Comparison of ENCODE assay signal across 1 cellular context in the genomic region with DNA sequence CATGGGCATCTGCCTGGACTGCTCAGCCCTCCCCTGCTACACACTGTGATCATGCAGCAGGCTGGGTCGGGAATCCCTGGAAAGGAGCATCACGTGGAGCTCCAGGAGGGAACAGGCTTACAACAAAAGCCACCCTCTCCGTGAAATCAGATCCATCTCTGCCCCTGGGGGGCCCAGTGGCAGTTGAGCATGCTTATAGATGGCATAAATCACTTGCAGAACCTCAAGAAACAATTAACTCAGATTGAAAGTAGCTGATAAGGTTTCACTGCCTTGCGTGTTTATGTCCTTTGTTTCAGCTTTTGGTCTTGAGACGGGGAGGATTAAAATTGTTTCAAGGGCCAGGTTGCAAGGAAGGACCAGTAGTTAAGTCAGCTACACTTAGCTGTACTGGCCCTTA.
TF ChIP-seq lines count a peak whose summit lies in the region.

No MANE protein-coding gene starts in this region.

TF ChIP-seq in HEK293, 187 proteins besides CTCF, POLR2A, EP300 and RAD21 (continued from another document and continues in another):
- TF ChIP-seq PRDM6 (tag by site-specific recombination; IDR thresholded peaks at IDR 0.05): peak; percentile 90
- TF ChIP-seq ZNF366 (tag by site-specific recombination; conservative IDR thresholded peaks at IDR 0.05): peak; percentile 90
- peak; percentile 65 for TF ChIP-seq ZNF660 (tag by site-specific recombination; IDR thresholded peaks at IDR 0.05)
- peak; percentile 94 for TF ChIP-seq ZNF600 (tag by site-specific recombination; IDR thresholded peaks at IDR 0.05)
- TF ChIP-seq, protein P1, sequence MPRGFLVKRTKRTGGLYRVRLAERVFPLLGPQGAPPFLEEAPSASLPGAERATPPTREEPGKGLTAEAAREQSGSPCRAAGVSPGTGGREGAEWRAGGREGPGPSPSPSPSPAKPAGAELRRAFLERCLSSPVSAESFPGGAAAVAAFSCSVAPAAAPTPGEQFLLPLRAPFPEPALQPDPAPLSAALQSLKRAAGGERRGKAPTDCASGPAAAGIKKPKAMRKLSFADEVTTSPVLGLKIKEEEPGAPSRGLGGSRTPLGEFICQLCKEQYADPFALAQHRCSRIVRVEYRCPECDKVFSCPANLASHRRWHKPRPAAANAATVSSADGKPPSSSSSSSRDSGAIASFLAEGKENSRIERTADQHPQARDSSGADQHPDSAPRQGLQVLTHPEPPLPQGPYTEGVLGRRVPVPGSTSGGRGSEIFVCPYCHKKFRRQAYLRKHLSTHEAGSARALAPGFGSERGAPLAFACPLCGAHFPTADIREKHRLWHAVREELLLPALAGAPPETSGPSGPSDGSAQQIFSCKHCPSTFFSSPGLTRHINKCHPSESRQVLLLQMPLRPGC (tag by site-specific recombination; IDR thresholded peaks at IDR 0.05): peak; percentile 85
- TF ChIP-seq PRDM4 (tag by site-specific recombination; IDR thresholded peaks at IDR 0.05): peak; percentile 99
- 0 out of 2 replicates have a peak, but pooled peaks have one; percentile 23 for TF ChIP-seq ZNF223 (tag by site-specific recombination; IDR thresholded peaks at IDR 0.05)
- TF ChIP-seq ZNF148 (tag by site-specific recombination; IDR thresholded peaks at IDR 0.05; ENCODE audit: borderline replicate concordance): no peak
- no peak for TF ChIP-seq ZNF704 (tag by site-specific recombination; IDR thresholded peaks at IDR 0.05)
- TF ChIP-seq ZNF658 (tag by site-specific recombination; IDR thresholded peaks at IDR 0.05): no peak
- no peak for TF ChIP-seq PRDM1 (tag by site-specific recombination; IDR thresholded peaks at IDR 0.05)
- 0 out of 2 replicates have a peak, but pooled peaks have one; percentile 38 for TF ChIP-seq ZNF2 (tag by site-specific recombination; IDR thresholded peaks at IDR 0.05)
- peak; percentile 81 for TF ChIP-seq KLF8 (tag by site-specific recombination; IDR thresholded peaks at IDR 0.05)
- TF ChIP-seq KLF17 (tag by site-specific recombination; IDR thresholded peaks at IDR 0.05): peak; percentile 79; the same call in 1 of the 2 replicates
- TF ChIP-seq, protein P2, sequence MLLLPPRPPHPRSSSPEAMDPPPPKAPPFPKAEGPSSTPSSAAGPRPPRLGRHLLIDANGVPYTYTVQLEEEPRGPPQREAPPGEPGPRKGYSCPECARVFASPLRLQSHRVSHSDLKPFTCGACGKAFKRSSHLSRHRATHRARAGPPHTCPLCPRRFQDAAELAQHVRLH (tag by site-specific recombination; IDR thresholded peaks at IDR 0.05): peak; percentile 66; the same call in 1 of the 2 replicates
- TF ChIP-seq ZXDB (tag by site-specific recombination; IDR thresholded peaks at IDR 0.05): peak; percentile 95
- peak; percentile 59; the same call in 1 of the 2 replicates for TF ChIP-seq ZNF610 (tag by site-specific recombination; IDR thresholded peaks at IDR 0.05; ENCODE audit: borderline replicate concordance)
- peak; percentile 52; the same call in 1 of the 2 replicates for TF ChIP-seq BCL11A (tag by site-specific recombination; IDR thresholded peaks at IDR 0.05; ENCODE audit: low read depth)
- no peak for TF ChIP-seq ZNF292 (tag by site-specific recombination; IDR thresholded peaks at IDR 0.05; ENCODE audit: borderline replicate concordance, low read depth)
- no peak for TF ChIP-seq ZNF785 (tag by site-specific recombination; IDR thresholded peaks at IDR 0.05)
- peak; percentile 82 for TF ChIP-seq ZNF629 (tag by site-specific recombination; IDR thresholded peaks at IDR 0.05)
- TF ChIP-seq ZNF266 (tag by site-specific recombination; IDR thresholded peaks at IDR 0.05; ENCODE audit: low read depth): no peak
- no peak for TF ChIP-seq KLF1 (tag by site-specific recombination; IDR thresholded peaks at IDR 0.05)
- TF ChIP-seq SP2 (tag by site-specific recombination; IDR thresholded peaks at IDR 0.05): no peak
- no peak for TF ChIP-seq ZNF26 (tag by site-specific recombination; IDR thresholded peaks at IDR 0.05)
- TF ChIP-seq, protein P3, sequence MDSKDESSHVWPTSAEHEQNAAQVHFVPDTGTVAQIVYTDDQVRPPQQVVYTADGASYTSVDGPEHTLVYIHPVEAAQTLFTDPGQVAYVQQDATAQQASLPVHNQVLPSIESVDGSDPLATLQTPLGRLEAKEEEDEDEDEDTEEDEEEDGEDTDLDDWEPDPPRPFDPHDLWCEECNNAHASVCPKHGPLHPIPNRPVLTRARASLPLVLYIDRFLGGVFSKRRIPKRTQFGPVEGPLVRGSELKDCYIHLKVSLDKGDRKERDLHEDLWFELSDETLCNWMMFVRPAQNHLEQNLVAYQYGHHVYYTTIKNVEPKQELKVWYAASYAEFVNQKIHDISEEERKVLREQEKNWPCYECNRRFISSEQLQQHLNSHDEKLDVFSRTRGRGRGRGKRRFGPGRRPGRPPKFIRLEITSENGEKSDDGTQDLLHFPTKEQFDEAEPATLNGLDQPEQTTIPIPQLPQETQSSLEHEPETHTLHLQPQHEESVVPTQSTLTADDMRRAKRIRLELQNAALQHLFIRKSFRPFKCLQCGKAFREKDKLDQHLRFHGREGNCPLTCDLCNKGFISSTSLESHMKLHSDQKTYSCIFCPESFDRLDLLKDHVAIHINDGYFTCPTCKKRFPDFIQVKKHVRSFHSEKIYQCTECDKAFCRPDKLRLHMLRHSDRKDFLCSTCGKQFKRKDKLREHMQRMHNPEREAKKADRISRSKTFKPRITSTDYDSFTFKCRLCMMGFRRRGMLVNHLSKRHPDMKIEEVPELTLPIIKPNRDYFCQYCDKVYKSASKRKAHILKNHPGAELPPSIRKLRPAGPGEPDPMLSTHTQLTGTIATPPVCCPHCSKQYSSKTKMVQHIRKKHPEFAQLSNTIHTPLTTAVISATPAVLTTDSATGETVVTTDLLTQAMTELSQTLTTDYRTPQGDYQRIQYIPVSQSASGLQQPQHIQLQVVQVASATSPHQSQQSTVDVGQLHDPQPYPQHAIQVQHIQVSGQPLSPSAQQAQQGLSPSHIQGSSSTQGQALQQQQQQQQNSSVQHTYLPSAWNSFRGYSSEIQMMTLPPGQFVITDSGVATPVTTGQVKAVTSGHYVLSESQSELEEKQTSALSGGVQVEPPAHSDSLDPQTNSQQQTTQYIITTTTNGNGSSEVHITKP (tag by site-specific recombination; IDR thresholded peaks at IDR 0.05): peak; percentile 74
- peak; percentile 43; the same call in 1 of the 2 replicates for TF ChIP-seq ZNF664 (tag by site-specific recombination; IDR thresholded peaks at IDR 0.05)
- TF ChIP-seq ZNF350 (tag by site-specific recombination; IDR thresholded peaks at IDR 0.05): no peak
- TF ChIP-seq ZNF624 (tag by site-specific recombination; IDR thresholded peaks at IDR 0.05): no peak
- TF ChIP-seq ZNF391 (tag by site-specific recombination; IDR thresholded peaks at IDR 0.05; ENCODE audit: borderline replicate concordance, low read depth): peak; percentile 50; the same call in 1 of the 2 replicates
- peak; percentile 76; the same call in 1 of the 2 replicates for TF ChIP-seq BCL11B (tag by site-specific recombination; IDR thresholded peaks at IDR 0.05; ENCODE audit: low read depth)
- no peak for TF ChIP-seq ZNF747 (tag by site-specific recombination; IDR thresholded peaks at IDR 0.05)
- TF ChIP-seq ZNF558 (tag by site-specific recombination; IDR thresholded peaks at IDR 0.05): peak; percentile 47; the same call in 1 of the 2 replicates
- TF ChIP-seq ZSCAN4 (tag by site-specific recombination; IDR thresholded peaks at IDR 0.05): peak; percentile 55
- peak; percentile 67 for TF ChIP-seq ZNF341 (tag by site-specific recombination; IDR thresholded peaks at IDR 0.05; ENCODE audit: low read depth)
- no peak for TF ChIP-seq RBAK (tag by site-specific recombination; IDR thresholded peaks at IDR 0.05)
- TF ChIP-seq GLIS1 (tag by site-specific recombination; IDR thresholded peaks at IDR 0.05): peak; percentile 99
- no peak for TF ChIP-seq ZFP3 (tag by site-specific recombination; IDR thresholded peaks at IDR 0.05; ENCODE audit: low read depth)
- TF ChIP-seq HOXA7 (CRISPR knock-in tag; IDR thresholded peaks at IDR 0.05; ENCODE audit: borderline replicate concordance): no peak
- TF ChIP-seq ZNF394 (tag by site-specific recombination; IDR thresholded peaks at IDR 0.05; ENCODE audit: borderline replicate concordance): peak; percentile 79
- no peak for TF ChIP-seq ZNF239 (tag by site-specific recombination; IDR thresholded peaks at IDR 0.05)
- TF ChIP-seq GFI1B (tag by site-specific recombination; IDR thresholded peaks at IDR 0.05): peak; percentile 93
- TF ChIP-seq ZNF211 (tag by site-specific recombination; IDR thresholded peaks at IDR 0.05; ENCODE audit: low read depth): no peak
- peak; percentile 76; the same call in 1 of the 2 replicates for TF ChIP-seq ZNF561 (tag by site-specific recombination; IDR thresholded peaks at IDR 0.05; ENCODE audit: borderline replicate concordance)
- TF ChIP-seq ZBTB8A (tag by site-specific recombination; IDR thresholded peaks at IDR 0.05): peak; percentile 48
